In genomic region chr9:107720511-107720910, GRCh38 we compare ENCODE assay signal across 20 cellular contexts.
A peak's percentile ranks its signal among the peaks of the same experiment; 100 is the strongest.
DNase-seq lines count a peak whose midpoint lies in the region; ATAC-seq, FAIRE-seq and TF ChIP-seq lines count a peak whose summit lies in the region.
"Had no signal": no experiment of that assay in that cellular context is flagged by ENCODE, and none has a peak within 500 bp of the region (broad histone marks: within the 10 kb centered on the region; RNA-seq: fewer than 3 reads in every experiment).

No MANE protein-coding gene starts in this region.

- DNase-seq in colonic mucosa (peak; percentile 45), left lobe of liver (ENCODE audit: low spot score) (no peak), small intestine (peak; percentile 81)
- no peak for DNase-seq in activated T-cell treated with anti-CD3 and anti-CD28 coated beads, Interleukin-2, amount 50 U/mL, for 24 hours
- DNase-seq: C1 segment of cervical spinal cord; Calu3; CD4-positive, alpha-beta memory T cell; COR-L47; DMS53; DND-41; GM23248; H7; HCEC 1CT had no signal

- H3K4me3 ChIP-seq in colonic mucosa = no peak overlapping the region
- no peak overlapping the region for H3K4me3 ChIP-seq in small intestine (ENCODE audit: low read depth in 1 of 2, low read length in 2 of 2)
- no peak overlapping the region for H3K4me3 ChIP-seq in gastroesophageal sphincter
- H3K4me3 ChIP-seq: GM23248 had no signal

- no peaks in the 10 kb centered on the region for H3K9me3 ChIP-seq in colonic mucosa
- H3K9me3 ChIP-seq in small intestine (ENCODE audit: control insufficient read depth, low read depth) = no peaks in the 10 kb centered on the region
- H3K9me3 ChIP-seq in gastroesophageal sphincter = no peaks in the 10 kb centered on the region

- no peak for TF ChIP-seq POLR2A in gastroesophageal sphincter (IDR thresholded peaks at IDR 0.05)

- H3K4me1 ChIP-seq in colonic mucosa (no peaks in the 10 kb centered on the region), small intestine (ENCODE audit: control insufficient read depth in 2 of 2, insufficient read depth in 1 of 2, low read depth in 1 of 2, low read length in 1 of 2) (peaks cover 0 to 9% of the 10 kb centered on the region in 2 donors), gastroesophageal sphincter (no peaks in the 10 kb centered on the region)

- no peaks in the 10 kb centered on the region for H3K4me1 Mint-ChIP-seq in activated T-cell treated with anti-CD3 and anti-CD28 coated beads, Interleukin-2, amount 50 U/mL, for 24 hours (ENCODE audit: low read depth)
- H3K4me1 Mint-ChIP-seq: CD4-positive, alpha-beta memory T cell had no signal

- 16 to 70% (median 40%) methylated on average over 2 of the region's 2 CpGs for WGBS in small intestine, 3 donors
- 81 to 100% methylated on average over 1 to 2 of the region's 2 CpGs for WGBS in gastroesophageal sphincter (ENCODE audit: low coverage in 1 of 2), 2 donors

- H3K36me3 ChIP-seq in colonic mucosa (no peaks in the 10 kb centered on the region), small intestine (ENCODE audit: control insufficient read depth in 2 of 2, insufficient read depth in 2 of 2, low read length in 2 of 2) (no peaks in the 10 kb centered on the region), gastroesophageal sphincter (no peaks in the 10 kb centered on the region)

- H3K27ac ChIP-seq in colonic mucosa = peak overlapping the region; percentile 54
- no peak overlapping the region for H3K27ac ChIP-seq in small intestine (ENCODE audit: low read depth in 1 of 2, low read length in 1 of 2)
- H3K27ac ChIP-seq in gastroesophageal sphincter = no peak overlapping the region
- H3K27ac ChIP-seq: GM23248 had no signal

- peak; percentile 32 for ATAC-seq in left lobe of liver
- no peak for ATAC-seq in GM18868 (IDR thresholded peaks at IDR 0.05; ENCODE audit: unreplicated experiment)
- ATAC-seq in gastroesophageal sphincter = no peak

- no peak for TF ChIP-seq CTCF in colonic mucosa (IDR thresholded peaks at IDR 0.05)
- TF ChIP-seq CTCF in gastroesophageal sphincter (IDR thresholded peaks at IDR 0.05) = no peak

- H3K4me3 Mint-ChIP-seq in activated T-cell treated with anti-CD3 and anti-CD28 coated beads, Interleukin-2, amount 50 U/mL, for 24 hours = no peak overlapping the region
- H3K4me3 Mint-ChIP-seq: CD4-positive, alpha-beta memory T cell had no signal

- H3K27me3 ChIP-seq in colonic mucosa (no peaks in the 10 kb centered on the region), small intestine (ENCODE audit: control insufficient read depth in 2 of 2, insufficient read depth in 2 of 2, low read length in 2 of 2) (no peaks in the 10 kb centered on the region), gastroesophageal sphincter (no peaks in the 10 kb centered on the region)

- no peak overlapping the region for H3K27ac Mint-ChIP-seq in activated T-cell treated with anti-CD3 and anti-CD28 coated beads, Interleukin-2, amount 50 U/mL, for 24 hours
- H3K27ac Mint-ChIP-seq: CD4-positive, alpha-beta memory T cell had no signal

- H3K27me3 Mint-ChIP-seq in activated T-cell treated with anti-CD3 and anti-CD28 coated beads, Interleukin-2, amount 50 U/mL, for 24 hours = no peaks in the 10 kb centered on the region
- H3K27me3 Mint-ChIP-seq: CD4-positive, alpha-beta memory T cell had no signal

- intact Hi-C loops in colonic mucosa (cut with DNase I) = no loop called here

- peak overlapping the region in 1 of 2 donors; percentile 38 for H3K9ac ChIP-seq in colonic mucosa (ENCODE audit: low read depth in 2 of 2, low read length in 2 of 2)
- H3K9ac ChIP-seq: GM23248 had no signal

- peak; percentile 38 for FAIRE-seq in colon (lab: Jason Lieb, UNC)
- no peak for FAIRE-seq in small intestine (lab: Jason Lieb, UNC)
- FAIRE-seq: G401.6, GM12892, GM19239, H1 had no signal

- no peak for TF ChIP-seq EP300 in gastroesophageal sphincter (IDR thresholded peaks at IDR 0.05)

- H3K36me3 Mint-ChIP-seq in activated T-cell treated with anti-CD3 and anti-CD28 coated beads, Interleukin-2, amount 50 U/mL, for 24 hours (ENCODE audit: low read depth) = no peaks in the 10 kb centered on the region
- H3K36me3 Mint-ChIP-seq: CD4-positive, alpha-beta memory T cell had no signal

- peaks cover 3% of the 10 kb centered on the region for H3K9me3 Mint-ChIP-seq in activated T-cell treated with anti-CD3 and anti-CD28 coated beads, Interleukin-2, amount 50 U/mL, for 24 hours

Comparison
In these comparisons a context has a peak if more than half of its experiments do, and no peak if none do; other contexts are left out.
1. DNase-seq: peak in colonic mucosa (single experiment) and small intestine (single experiment); none in left lobe of liver (single experiment) and activated T-cell treated with anti-CD3 and anti-CD28 coated beads, Interleukin-2, amount 50 U/mL, for 24 hours (single experiment).